In genomic region chr14:81311816-81312215, GRCh38 we compare ENCODE assay signal across 1 cellular context.
TF ChIP-seq lines count a peak whose summit lies in the region.

No MANE protein-coding gene starts in this region.

TF ChIP-seq in H1, 55 proteins besides CTCF, POLR2A, EP300 and RAD21 (continued from another document):
- TF ChIP-seq CHD7 (IDR thresholded peaks at IDR 0.05; ENCODE audit: insufficient replicate concordance, low read length) (no peak), CBX8 (IDR thresholded peaks at IDR 0.05; ENCODE audit: borderline replicate concordance, low read depth, low read length) (no peak), YY1 (IDR thresholded peaks at IDR 0.05; ENCODE audit: low read depth, low read length) (no peak), SIRT6 (IDR thresholded peaks at IDR 0.05; ENCODE audit: low read length) (no peak), SUZ12 (IDR thresholded peaks at IDR 0.05; ENCODE audit: low read length) (no peak), GABPA (IDR thresholded peaks at IDR 0.05; ENCODE audit: borderline replicate concordance, insufficient read depth, low read length) (no peak)
